In the genomic region with DNA sequence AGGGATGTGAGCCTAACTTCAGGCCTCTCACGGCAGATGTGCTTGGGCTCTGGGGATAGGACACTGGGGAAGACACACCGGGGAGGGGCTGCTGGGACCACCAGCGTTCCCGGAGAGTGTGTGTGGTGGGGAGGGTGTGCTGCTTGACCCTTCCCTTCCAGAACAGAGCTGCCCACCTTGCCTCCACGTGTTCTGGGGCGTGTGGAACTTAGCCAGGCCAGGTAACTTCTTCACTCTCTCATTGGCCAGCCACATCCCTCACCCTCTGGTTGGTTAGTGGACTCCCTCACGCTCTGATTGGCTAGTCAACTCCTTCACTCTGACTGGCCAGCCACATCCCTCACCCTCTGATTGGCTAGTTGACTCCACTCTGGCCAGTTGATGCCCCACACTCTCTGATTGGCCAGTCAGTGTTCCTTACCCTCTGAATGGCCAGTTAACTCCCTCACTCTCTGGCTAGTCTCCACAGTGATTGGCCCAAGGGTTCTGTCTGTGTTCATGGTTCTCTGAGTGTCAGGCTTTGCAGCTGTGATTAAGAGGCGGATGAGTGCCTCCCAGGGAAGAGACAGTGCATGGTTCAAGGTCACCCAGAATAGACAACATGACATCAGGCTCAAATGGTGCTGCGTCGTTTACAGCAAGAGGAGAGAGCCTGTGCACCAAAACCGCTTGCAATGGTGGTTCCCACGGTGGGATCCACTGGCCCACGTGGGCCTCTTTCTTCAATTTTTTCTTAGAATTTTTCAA, we compare ENCODE assay signal across 1 cellular context.
TF ChIP-seq lines count a peak whose summit lies in the region.

No MANE protein-coding gene starts in this region.

TF ChIP-seq in K562, 482 proteins besides CTCF, POLR2A, EP300 and RAD21 (continued from another document):
- TF ChIP-seq, protein P1, sequence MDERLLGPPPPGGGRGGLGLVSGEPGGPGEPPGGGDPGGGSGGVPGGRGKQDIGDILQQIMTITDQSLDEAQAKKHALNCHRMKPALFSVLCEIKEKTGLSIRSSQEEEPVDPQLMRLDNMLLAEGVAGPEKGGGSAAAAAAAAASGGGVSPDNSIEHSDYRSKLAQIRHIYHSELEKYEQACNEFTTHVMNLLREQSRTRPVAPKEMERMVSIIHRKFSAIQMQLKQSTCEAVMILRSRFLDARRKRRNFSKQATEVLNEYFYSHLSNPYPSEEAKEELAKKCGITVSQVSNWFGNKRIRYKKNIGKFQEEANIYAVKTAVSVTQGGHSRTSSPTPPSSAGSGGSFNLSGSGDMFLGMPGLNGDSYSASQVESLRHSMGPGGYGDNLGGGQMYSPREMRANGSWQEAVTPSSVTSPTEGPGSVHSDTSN (CRISPR knock-in tag; IDR thresholded peaks at IDR 0.05; ENCODE audit: low read depth), result no peak
- TF ChIP-seq, protein P1 (tag; conservative IDR thresholded peaks at IDR 0.05; ENCODE audit: low read depth), result peak; percentile 57; the same call in 1 of the 2 replicates
- TF ChIP-seq SMARCC2 (IDR thresholded peaks at IDR 0.05; ENCODE audit: low read depth) (no peak), LEF1 (IDR thresholded peaks at IDR 0.05) (0 out of 2 replicates have a peak, but pooled peaks have one; percentile 44), HIVEP1 (CRISPR knock-in tag; IDR thresholded peaks at IDR 0.05) (0 out of 2 replicates have a peak, but pooled peaks have one; percentile 41), RBM25 (IDR thresholded peaks at IDR 0.05; ENCODE audit: low read depth, low read length, severe bottlenecking) (peak; percentile 78)
TF ChIP-seq in K562: peak in this region for 51.
